ENCODE assay signal across 8 cellular contexts in the genomic region with DNA sequence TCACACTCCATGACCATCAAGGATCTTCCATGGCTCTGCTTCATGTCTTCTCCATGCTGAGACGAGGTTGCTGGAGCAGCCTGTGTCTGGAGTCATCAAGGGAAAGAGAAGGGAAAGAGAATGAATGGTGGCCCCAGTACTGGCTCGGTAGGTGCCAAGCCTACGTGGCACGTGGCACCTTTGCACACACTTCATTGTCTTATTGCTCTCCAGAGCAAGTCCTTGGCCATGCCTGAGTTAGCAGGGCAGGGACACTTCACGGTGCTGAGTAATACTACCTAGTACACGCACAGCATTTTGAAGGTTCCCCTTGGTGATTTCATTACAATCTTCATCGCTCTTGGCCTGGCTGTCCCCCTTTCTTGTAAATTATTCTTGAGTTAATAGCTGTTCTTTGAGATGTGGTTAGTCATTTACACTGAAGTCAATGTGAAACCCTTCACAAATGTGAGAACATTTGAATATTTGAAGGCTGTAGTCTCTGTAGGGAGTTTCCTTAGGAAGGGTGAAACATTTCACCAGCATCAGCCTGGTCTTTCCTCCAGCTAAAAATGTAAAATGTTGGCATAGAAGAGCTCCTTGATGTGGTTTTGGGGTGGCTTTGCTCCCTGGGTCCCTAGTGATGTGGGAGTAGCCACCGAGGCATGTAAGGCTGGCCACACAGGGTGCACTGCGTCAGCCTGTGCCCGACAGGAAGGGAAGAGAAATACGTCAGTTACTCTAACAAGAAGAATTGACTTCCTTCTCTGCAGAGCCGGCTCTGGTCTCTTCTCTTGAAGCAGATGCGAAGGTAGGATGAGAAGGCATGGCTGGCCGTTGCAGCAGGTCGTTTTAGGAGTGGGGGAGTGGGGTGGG. TPM values are rescaled to one million over a fixed set of nuclear protein-coding genes. Genes with fewer than 3 reads are reported as not detected.
DNase-seq lines count a peak whose midpoint lies in the region; ATAC-seq and TF ChIP-seq lines count a peak whose summit lies in the region.

A gene with protein sequence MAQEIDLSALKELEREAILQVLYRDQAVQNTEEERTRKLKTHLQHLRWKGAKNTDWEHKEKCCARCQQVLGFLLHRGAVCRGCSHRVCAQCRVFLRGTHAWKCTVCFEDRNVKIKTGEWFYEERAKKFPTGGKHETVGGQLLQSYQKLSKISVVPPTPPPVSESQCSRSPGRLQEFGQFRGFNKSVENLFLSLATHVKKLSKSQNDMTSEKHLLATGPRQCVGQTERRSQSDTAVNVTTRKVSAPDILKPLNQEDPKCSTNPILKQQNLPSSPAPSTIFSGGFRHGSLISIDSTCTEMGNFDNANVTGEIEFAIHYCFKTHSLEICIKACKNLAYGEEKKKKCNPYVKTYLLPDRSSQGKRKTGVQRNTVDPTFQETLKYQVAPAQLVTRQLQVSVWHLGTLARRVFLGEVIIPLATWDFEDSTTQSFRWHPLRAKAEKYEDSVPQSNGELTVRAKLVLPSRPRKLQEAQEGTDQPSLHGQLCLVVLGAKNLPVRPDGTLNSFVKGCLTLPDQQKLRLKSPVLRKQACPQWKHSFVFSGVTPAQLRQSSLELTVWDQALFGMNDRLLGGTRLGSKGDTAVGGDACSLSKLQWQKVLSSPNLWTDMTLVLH (plus strand): TSS at position 766 of the 855 bp plus-strand sequence. CDS start 13,215 bp downstream, outside the sequence.

- peaks cover 21 to 28% of the 10 kb centered on the region in 2 experiments for H3K4me1 Mint-ChIP-seq in H9
- H3K4me1 Mint-ChIP-seq in activated CD8-positive, alpha-beta T cell treated with anti-CD3 and anti-CD28 coated beads, Interleukin-2, amount 10 ng/mL, durations not matched to agents 7 days and 5 days (ENCODE audit: low read depth): peaks cover 75% of the 10 kb centered on the region

- no peaks in the 10 kb centered on the region for H3K23me2 ChIP-seq in H9 (ENCODE audit: insufficient read length, low read depth, low read length, poor library complexity, severe bottlenecking)

- H3K4ac ChIP-seq in H9 (ENCODE audit: low read depth, low read length): no peak within 1 kb of the TSS

- no peak within 1 kb of the TSS for H2AK5ac ChIP-seq in H9 (ENCODE audit: insufficient read length, low read length)

- H3K9me3 ChIP-seq in H9 (ENCODE audit: control insufficient read depth, low read depth, low read length) (no peaks in the 10 kb centered on the region), esophagus muscularis mucosa (no peaks in the 10 kb centered on the region)

- H2BK120ac ChIP-seq in H9 (ENCODE audit: low read depth, low read length, poor library complexity, severe bottlenecking): no peak within 1 kb of the TSS

- TF ChIP-seq CTCF in GM10248 (IDR thresholded peaks at IDR 0.05; ENCODE audit: control extremely low read depth, extremely low read depth, low read depth, missing control alignments) (no peak), H9 (conservative IDR thresholded peaks at IDR 0.05) (no peak), esophagus muscularis mucosa (IDR thresholded peaks at IDR 0.05) (no peak)

- H3K27me3 Mint-ChIP-seq in H9 (ENCODE audit: low read depth): peaks cover 20% of the 10 kb centered on the region
- no peaks in the 10 kb centered on the region for H3K27me3 Mint-ChIP-seq in activated CD8-positive, alpha-beta T cell treated with anti-CD3 and anti-CD28 coated beads, Interleukin-2, amount 10 ng/mL, durations not matched to agents 7 days and 5 days (ENCODE audit: low read depth)

- no peak within 1 kb of the TSS for H3K9ac ChIP-seq in H9 (ENCODE audit: extremely low read depth, insufficient read length, low read length)

- TF ChIP-seq EP300 in esophagus muscularis mucosa (IDR thresholded peaks at IDR 0.05): no peak

- H2BK12ac ChIP-seq in H9 (ENCODE audit: insufficient read length, low read depth, low read length): no peak within 1 kb of the TSS

- intact Hi-C loops in esophagus muscularis mucosa (cut with DNase I): no loop called here
- intact Hi-C loops in sciatic nerve (cut with DNase I): no loop called here

- H2BK20ac ChIP-seq in H9 (ENCODE audit: low read depth, low read length, poor library complexity, severe bottlenecking): no peak within 1 kb of the TSS

- no peak within 1 kb of the TSS for H4K5ac ChIP-seq in H9 (ENCODE audit: insufficient read length, low read depth, low read length)

- no peaks in the 10 kb centered on the region for H3K9me3 Mint-ChIP-seq in H9
- no peaks in the 10 kb centered on the region for H3K9me3 Mint-ChIP-seq in activated CD8-positive, alpha-beta T cell treated with anti-CD3 and anti-CD28 coated beads, Interleukin-2, amount 10 ng/mL, durations not matched to agents 7 days and 5 days (ENCODE audit: insufficient read depth)

- no peaks in the 10 kb centered on the region for H4K20me1 ChIP-seq in H9 (ENCODE audit: control insufficient read depth, insufficient read depth, insufficient read length)

- ATAC-seq in activated CD8-positive, alpha-beta T cell treated with anti-CD3 and anti-CD28 coated beads, Interleukin-2, amount 10 ng/mL, durations not matched to agents 7 days and 5 days: peak; percentile 61
- ATAC-seq in sciatic nerve: peak; percentile 61

- no peak for TF ChIP-seq POLR2A in esophagus muscularis mucosa (IDR thresholded peaks at IDR 0.05; ENCODE audit: low read depth)

- H3K36me3 Mint-ChIP-seq in H9 (ENCODE audit: insufficient read depth in 1 of 3, low read depth in 3 of 3): no peaks in the 10 kb centered on the region
- H3K36me3 Mint-ChIP-seq in activated CD8-positive, alpha-beta T cell treated with anti-CD3 and anti-CD28 coated beads, Interleukin-2, amount 10 ng/mL, durations not matched to agents 7 days and 5 days (ENCODE audit: low read depth): peaks cover 27% of the 10 kb centered on the region

- H3K18ac ChIP-seq in H9 (ENCODE audit: insufficient read length, low read depth, low read length): peak within 1 kb of the TSS; percentile 54

- no peak within 1 kb of the TSS for H3K56ac ChIP-seq in H9 (ENCODE audit: insufficient read length, low read depth, low read length)

- H3K4me3 ChIP-seq in esophagus muscularis mucosa: no peak within 1 kb of the TSS

- no peak within 1 kb of the TSS for H3K4me3 Mint-ChIP-seq in H9
- peak within 1 kb of the TSS; percentile 75 for H3K4me3 Mint-ChIP-seq in activated CD8-positive, alpha-beta T cell treated with anti-CD3 and anti-CD28 coated beads, Interleukin-2, amount 10 ng/mL, durations not matched to agents 7 days and 5 days

- no peak within 1 kb of the TSS for H2BK15ac ChIP-seq in H9 (ENCODE audit: low read depth, low read length)

- POLR2A ChIA-PET in GM10248 (lab: Yijun Ruan, JAX): interaction anchor here (0.6 to 1.2 kb wide), 3 partner anchors 19 to 100 kb away, joined by 3 to 6 read pairs (median 4); no protein-coding TSS in a partner anchor
- POLR2A ChIA-PET in activated CD8-positive, alpha-beta T cell treated with anti-CD3 and anti-CD28 coated beads, Interleukin-2, amount 10 ng/mL, durations not matched to agents 7 days and 5 days (lab: Charles Lee): interaction anchor here (0.6 to 1.9 kb wide), 9 partner anchors 10 to 159 kb away, joined by 3 to 13 read pairs (median 4); no protein-coding TSS in a partner anchor

- H3K14ac ChIP-seq in H9 (ENCODE audit: insufficient read depth, low read length): no peak within 1 kb of the TSS

- H3K27me3 ChIP-seq in H9 (ENCODE audit: insufficient read depth, low read length): peaks cover 5% of the 10 kb centered on the region; the same call in 1 of the 2 replicates
- no peaks in the 10 kb centered on the region for H3K27me3 ChIP-seq in esophagus muscularis mucosa

- no peaks in the 10 kb centered on the region for H3K79me2 ChIP-seq in H9 (ENCODE audit: insufficient read depth, low read length)

- H3K36me3 ChIP-seq in esophagus muscularis mucosa: no peaks in the 10 kb centered on the region

- no peak within 1 kb of the TSS for H3T11ph ChIP-seq in H9 (ENCODE audit: low read length)

- H3K27ac ChIP-seq in H9 (ENCODE audit: insufficient read length, low read depth, low read length) (no peak within 1 kb of the TSS), esophagus muscularis mucosa (replicated peaks in 1 of 4) (peak within 1 kb of the TSS; percentile 32 to 99 (median 55))

- CTCF ChIA-PET in GM10248 (lab: Yijun Ruan, JAX): interaction anchor here (1.0 to 5.8 kb wide), 6 partner anchors 11 to 436 kb away, joined by 3 to 42 read pairs (median 13); no protein-coding TSS in a partner anchor
- CTCF ChIA-PET in activated CD8-positive, alpha-beta T cell treated with anti-CD3 and anti-CD28 coated beads, Interleukin-2, amount 10 ng/mL, durations not matched to agents 7 days and 5 days (lab: Charles Lee): interaction anchor here (0.8 to 9.3 kb wide), 12 partner anchors 9 to 623 kb away, joined by 3 to 88 read pairs (median 4); no protein-coding TSS in a partner anchor

- H2BK5ac ChIP-seq in H9 (ENCODE audit: insufficient read length, low read length): no peak within 1 kb of the TSS

- H3K79me1 ChIP-seq in H9 (ENCODE audit: insufficient read depth, low read depth, low read length, poor library complexity, severe bottlenecking): no peaks in the 10 kb centered on the region

- peak; percentile 53 for DNase-seq in GM10248 (ENCODE audit: extremely low spot score)
- no peak for DNase-seq in H9
- DNase-seq in NAMALWA (ENCODE audit: low spot score): peak; percentile 61
- peak; percentile 88 for DNase-seq in activated CD8-positive, alpha-beta T cell treated with anti-CD3 and anti-CD28 coated beads, Interleukin-2, amount 10 ng/mL, durations not matched to agents 7 days and 5 days
- DNase-seq in esophagus muscularis mucosa (ENCODE audit: extremely low spot score): peak; percentile 91
- peak; percentile 68 for DNase-seq in sciatic nerve (ENCODE audit: low spot score)
- DNase-seq in NCI-H446 treated with DMSO at 0.1 percent for 48 hours (lab: John Stamatoyannopoulos, UW): no peak
- DNase-seq in ecto neural progenitor cell (ENCODE audit: low spot score): no peak

- no CpG with 5 or more reads among the region's 15 CpGs for WGBS in H9 (ENCODE audit: extremely low coverage, insufficient read length, low lambda C conversion rate)
- WGBS in esophagus muscularis mucosa: 60% methylated on average over 15 of the region's 15 CpGs

- no peak within 1 kb of the TSS for H2AFZ ChIP-seq in H9 (ENCODE audit: low read length)

- no peak within 1 kb of the TSS for H3K27ac Mint-ChIP-seq in H9
- H3K27ac Mint-ChIP-seq in activated CD8-positive, alpha-beta T cell treated with anti-CD3 and anti-CD28 coated beads, Interleukin-2, amount 10 ng/mL, durations not matched to agents 7 days and 5 days: peak within 1 kb of the TSS; percentile 95

- H3K4me1 ChIP-seq in H9 (ENCODE audit: insufficient read depth, low read length) (no peaks in the 10 kb centered on the region), esophagus muscularis mucosa (peaks cover 21 to 48% (median 32%) of the 10 kb centered on the region in 4 donors)

- no peak within 1 kb of the TSS for H3K23ac ChIP-seq in H9 (ENCODE audit: insufficient read length, low read depth, low read length)

- no peak within 1 kb of the TSS for H4K91ac ChIP-seq in H9 (ENCODE audit: insufficient read length, low read depth, low read length)

- H4K8ac ChIP-seq in H9 (replicated peaks; ENCODE audit: insufficient read length, low read depth, low read length): no peak within 1 kb of the TSS

- no peak within 1 kb of the TSS for H3K4me2 ChIP-seq in H9 (ENCODE audit: insufficient read depth, insufficient read length, low read length)

RNA-seq across cellular contexts. Expression of the gene that starts here (rescaled TPM):
- total RNA-seq in H9 (2021) (0.09 and 0.20 TPM in 2 replicates), esophagus muscularis mucosa (10 to 100 TPM in 1 of 4 donors, 1 to 10 TPM in 3; 4.8 to 10.1 (median 7.6) TPM), sciatic nerve (2.5 TPM)
- 10 to 100 TPM; 43.5 to 48.3 TPM for total RNA-seq in activated CD8-positive, alpha-beta T cell treated with anti-CD3 and anti-CD28 coated beads, Interleukin-2, amount 10 ng/mL, durations not matched to agents 7 days and 5 days

Comparison
In these comparisons a context has a peak if more than half of its experiments do, and no peak if none do; other contexts are left out.
1. RNA of the gene that starts here (total RNA-seq): 43.5 to 48.3 TPM in activated CD8-positive, alpha-beta T cell treated with anti-CD3 and anti-CD28 coated beads, Interleukin-2, amount 10 ng/mL, durations not matched to agents 7 days and 5 days; 4.8 to 10.1 TPM in esophagus muscularis mucosa, 2.5 TPM in sciatic nerve (single experiment) and 0.09 to 0.20 TPM in H9; every median in the first group is over 4 times any median in the second.
2. DNase-seq: peak in GM10248 (single experiment), NAMALWA (single experiment), activated CD8-positive, alpha-beta T cell treated with anti-CD3 and anti-CD28 coated beads, Interleukin-2, amount 10 ng/mL, durations not matched to agents 7 days and 5 days (single experiment), esophagus muscularis mucosa (single experiment) and sciatic nerve (single experiment); none in H9 (single experiment), NCI-H446 treated with DMSO at 0.1 percent for 48 hours (single experiment) and ecto neural progenitor cell (single experiment).